Comparison of ENCODE assay signal across 23 cellular contexts in the genomic region with DNA sequence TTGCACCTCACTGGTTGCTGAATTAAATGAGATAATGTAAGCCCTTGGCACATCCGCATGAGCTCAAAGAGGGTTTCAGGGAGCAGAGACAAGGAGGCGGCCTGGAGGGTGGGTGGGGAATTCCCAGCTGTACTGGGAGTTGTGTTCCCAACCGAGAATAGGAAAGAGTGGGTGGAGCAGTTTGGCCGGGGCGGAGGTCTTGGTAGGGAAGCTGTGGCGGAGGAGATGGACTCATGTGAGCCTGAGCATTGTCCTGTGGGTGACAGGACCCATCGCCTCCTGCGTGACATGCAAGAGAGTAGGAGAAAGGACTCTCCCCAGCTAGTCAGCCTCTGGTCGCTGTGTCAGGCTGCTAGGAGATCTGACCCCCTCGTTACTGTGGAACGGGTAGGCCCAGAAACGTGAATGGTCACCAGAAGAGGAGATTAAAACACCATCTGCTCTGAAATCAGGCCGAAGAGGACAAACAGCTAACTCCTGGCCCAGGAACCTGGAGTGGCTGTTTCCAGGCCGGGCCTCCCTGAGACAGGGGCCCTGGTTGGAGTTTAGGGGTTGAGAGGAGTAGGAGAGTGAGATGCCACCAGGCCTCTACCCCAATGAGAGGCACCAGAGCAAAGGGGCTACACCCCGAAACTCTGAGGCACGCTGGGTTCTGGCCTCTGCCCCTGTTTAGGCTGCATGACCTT. TPM values are rescaled to one million over a fixed set of nuclear protein-coding genes. Genes with fewer than 3 reads are reported as not detected.
DNase-seq lines count a peak whose midpoint lies in the region; ATAC-seq, FAIRE-seq and TF ChIP-seq lines count a peak whose summit lies in the region.
"Had no signal": no experiment of that assay in that cellular context is flagged by ENCODE, and none has a peak within 500 bp of the region (broad histone marks: within the 10 kb centered on the region; RNA-seq: fewer than 3 reads in every experiment).

No MANE protein-coding gene starts in this region.

- ATAC-seq in HepG2 = peak; percentile 41
- ATAC-seq in right lobe of liver = no peak
- no peak for ATAC-seq in HG02623 (IDR thresholded peaks at IDR 0.05; ENCODE audit: unreplicated experiment)
- no peak for ATAC-seq in HG02588 (IDR thresholded peaks at IDR 0.05; ENCODE audit: unreplicated experiment)
- ATAC-seq in HG03469 (IDR thresholded peaks at IDR 0.05; ENCODE audit: unreplicated experiment) = no peak
- ATAC-seq: naive thymus-derived CD8-positive, alpha-beta T cell had no signal

- H3K9ac ChIP-seq in HepG2 (ENCODE audit: insufficient read depth, low read depth, low read length) = no peak overlapping the region
- H3K9ac ChIP-seq: GM23248 had no signal

- DNase-seq in HepG2 (ENCODE audit: low spot score) = no peak
- no peak for DNase-seq in right lobe of liver
- DNase-seq in nephron progenitor cell = no peak
- no peak for DNase-seq in GM10266 (ENCODE audit: extremely low spot score)
- DNase-seq: activated CD4-positive, alpha-beta T cell treated with anti-CD3 and anti-CD28 coated beads, Interleukin-2, amount 10 ng/mL, durations not matched to agents 24 days and 14 days; activated effector memory CD4-positive, alpha-beta T cell treated with Interleukin-2 at 50 U/mL for 16 hours; adrenal gland; erythroblast; foreskin melanocyte; GM23248; MV-4-11; naive thymus-derived CD8-positive, alpha-beta T cell; NCI-H1694; NCI-H2171 treated with DMSO at 0.1 percent for 48 hours; NCI-H526 treated with DMSO at 0.1 percent for 48 hours; stimulated activated CD4-positive, alpha-beta T cell treated with anti-CD3 and anti-CD28 coated beads, Interleukin-4, amount 100 ng/mL, for 4 hours; T-helper 1 cell had no signal

- no peaks in the 10 kb centered on the region for H3K36me3 ChIP-seq in HepG2 (replicated peaks in 1 of 2; ENCODE audit: control insufficient read depth in 1 of 2, insufficient read depth in 2 of 2, low read length in 2 of 2)
- H3K36me3 ChIP-seq in right lobe of liver = no peaks in the 10 kb centered on the region
- H3K36me3 ChIP-seq: adrenal gland had no signal

- H3K27ac ChIP-seq in HepG2 (ENCODE audit: extremely low read length, insufficient read depth, low read length) = no peak overlapping the region
- no peak overlapping the region for H3K27ac ChIP-seq in right lobe of liver
- H3K27ac ChIP-seq: adrenal gland, GM23248 had no signal

- no peak overlapping the region for H3K4me3 Mint-ChIP-seq in dendritic cell treated with granulocyte-macrophage colony-stimulating factor and Interleukin-4, amounts not matched to agents 40 ng/mL and 50 ng/mL, for 4 days
- H3K4me3 Mint-ChIP-seq in nephron progenitor cell = no peak overlapping the region
- H3K4me3 Mint-ChIP-seq: activated CD4-positive, alpha-beta T cell treated with anti-CD3 and anti-CD28 coated beads, Interleukin-2, amount 10 ng/mL, durations not matched to agents 24 days and 14 days; naive thymus-derived CD8-positive, alpha-beta T cell had no signal

- H3K27ac Mint-ChIP-seq in dendritic cell treated with granulocyte-macrophage colony-stimulating factor and Interleukin-4, amounts not matched to agents 40 ng/mL and 50 ng/mL, for 4 days = peak overlapping the region; percentile 36
- peak overlapping the region; percentile 51 for H3K27ac Mint-ChIP-seq in nephron progenitor cell
- H3K27ac Mint-ChIP-seq: activated CD4-positive, alpha-beta T cell treated with anti-CD3 and anti-CD28 coated beads, Interleukin-2, amount 10 ng/mL, durations not matched to agents 24 days and 14 days had no signal

- H4K20me1 ChIP-seq in HepG2 (ENCODE audit: insufficient read depth, low read length) = no peaks in the 10 kb centered on the region

- H3K4me3 ChIP-seq in HepG2 (replicated peaks in 1 of 3; ENCODE audit: insufficient read depth in 1 of 3, low read depth in 2 of 3, low read length in 3 of 3) (peak overlapping the region in 1 of 3 experiments; percentile 53; a peak in 2 of 6 replicates), right lobe of liver (no peak overlapping the region)
- H3K4me3 ChIP-seq: adrenal gland, GM23248 had no signal

- H3K79me2 ChIP-seq in HepG2 (ENCODE audit: insufficient read depth, low read length) = no peaks in the 10 kb centered on the region

- no TSS peak for BruUV-seq in HepG2 (replicated peaks; lab: Mats Ljungman, UMichigan)

- WGBS in HepG2 (ENCODE audit: low lambda C conversion rate) = 26% methylated on average over 13 of the region's 16 CpGs
- 77% methylated on average over 9 of the region's 16 CpGs for WGBS in right lobe of liver (ENCODE audit: insufficient coverage, low coverage, low lambda C conversion rate, missing lambda C conversion rate)

- no peak overlapping the region for H2AFZ ChIP-seq in HepG2 (ENCODE audit: low read length)
- H2AFZ ChIP-seq: GM23248 had no signal

- H3K27me3 Mint-ChIP-seq in dendritic cell treated with granulocyte-macrophage colony-stimulating factor and Interleukin-4, amounts not matched to agents 40 ng/mL and 50 ng/mL, for 4 days = no peaks in the 10 kb centered on the region
- peaks cover 34% of the 10 kb centered on the region for H3K27me3 Mint-ChIP-seq in nephron progenitor cell (ENCODE audit: low read depth, poor library complexity)
- H3K27me3 Mint-ChIP-seq: activated CD4-positive, alpha-beta T cell treated with anti-CD3 and anti-CD28 coated beads, Interleukin-2, amount 10 ng/mL, durations not matched to agents 24 days and 14 days; naive thymus-derived CD8-positive, alpha-beta T cell had no signal

- in situ Hi-C loops in HepG2 (cut with HindIII; ENCODE audit: extremely low pct_ligation_motif_present, low pct_unique_long_range_greater_than_20kb) = no loop called here

- H3K27me3 ChIP-seq in HepG2 (ENCODE audit: control insufficient read depth in 1 of 2, insufficient read depth in 2 of 2, low read length in 2 of 2) (peaks cover 0 to 31% of the 10 kb centered on the region in 2 experiments; a peak in 2 of 5 replicates), right lobe of liver (no peaks in the 10 kb centered on the region)
- H3K27me3 ChIP-seq: adrenal gland had no signal

- POLR2A ChIA-PET in HepG2 (lab: Yijun Ruan, JAX) = no interaction called here

- no peak for FAIRE-seq in HepG2 (lab: Jason Lieb, UNC)
- FAIRE-seq: bronchial epithelial cell, urothelium cell line had no signal

- TF ChIP-seq RAD21 in HepG2 (CRISPR knock-in tag; IDR thresholded peaks at IDR 0.05) = no peak

- CTCF ChIA-PET in HepG2 (lab: Yijun Ruan, JAX; ENCODE audit: low intra/inter-chr PET ratio, low total read pairs) = no interaction called here

- TF ChIP-seq EP300 in HepG2 (IDR thresholded peaks at IDR 0.05; ENCODE audit: low read depth in 2 of 2, low read length in 2 of 2) = no peak
- TF ChIP-seq EP300 in HepG2 (CRISPR knock-in tag; IDR thresholded peaks at IDR 0.05; ENCODE audit: borderline replicate concordance) = no peak; the same call in 1 of the 2 replicates

- H3K4me1 Mint-ChIP-seq in dendritic cell treated with granulocyte-macrophage colony-stimulating factor and Interleukin-4, amounts not matched to agents 40 ng/mL and 50 ng/mL, for 4 days (ENCODE audit: low read depth) = peaks cover 24% of the 10 kb centered on the region
- peaks cover 31% of the 10 kb centered on the region for H3K4me1 Mint-ChIP-seq in nephron progenitor cell

- no peaks in the 10 kb centered on the region for H3K36me3 Mint-ChIP-seq in dendritic cell treated with granulocyte-macrophage colony-stimulating factor and Interleukin-4, amounts not matched to agents 40 ng/mL and 50 ng/mL, for 4 days (ENCODE audit: low read depth)
- no peaks in the 10 kb centered on the region for H3K36me3 Mint-ChIP-seq in nephron progenitor cell (ENCODE audit: low read depth)
- H3K36me3 Mint-ChIP-seq: naive thymus-derived CD8-positive, alpha-beta T cell had no signal

- no peaks in the 10 kb centered on the region for H3K9me3 ChIP-seq in HepG2 (ENCODE audit: low read length)
- no peaks in the 10 kb centered on the region for H3K9me3 ChIP-seq in right lobe of liver
- H3K9me3 ChIP-seq: adrenal gland had no signal

- intact Hi-C loops in HepG2 (cut with micrococcal nuclease; ENCODE audit: unreplicated experiment) = no loop called here
- intact Hi-C loops in right lobe of liver (cut with DNase I) = no loop called here
- intact Hi-C loops in dendritic cell treated with granulocyte-macrophage colony-stimulating factor and Interleukin-4, amounts not matched to agents 40 ng/mL and 50 ng/mL, for 4 days (cut with micrococcal nuclease) = no loop called here

- TF ChIP-seq POLR2A in HepG2 (IDR thresholded peaks at IDR 0.05; ENCODE audit: insufficient read depth in 1 of 2, low read depth in 2 of 2, low read length in 2 of 2) = no peak
- no peak for TF ChIP-seq POLR2A in right lobe of liver (IDR thresholded peaks at IDR 0.05)

- H3K4me2 ChIP-seq in HepG2 (ENCODE audit: low read depth, low read length) = peak overlapping the region; percentile 62

- H3K4me1 ChIP-seq in HepG2 (ENCODE audit: insufficient read depth, low read length) = peaks cover 23% of the 10 kb centered on the region
- peaks cover 0 to 7% (median 0%) of the 10 kb centered on the region in 4 donors for H3K4me1 ChIP-seq in right lobe of liver
- H3K4me1 ChIP-seq: adrenal gland had no signal

- TF ChIP-seq CTCF in HepG2 (CRISPR knock-in tag; IDR thresholded peaks at IDR 0.05) = no peak
- TF ChIP-seq CTCF in right lobe of liver (IDR thresholded peaks at IDR 0.05) = no peak
- TF ChIP-seq CTCF in nephron progenitor cell (IDR thresholded peaks at IDR 0.05) = no peak
- no peak for TF ChIP-seq CTCF in GM10266 (IDR thresholded peaks at IDR 0.05; ENCODE audit: control insufficient read depth, insufficient read depth, low read depth, missing control alignments)

- H3K9me3 Mint-ChIP-seq in dendritic cell treated with granulocyte-macrophage colony-stimulating factor and Interleukin-4, amounts not matched to agents 40 ng/mL and 50 ng/mL, for 4 days = no peaks in the 10 kb centered on the region
- no peaks in the 10 kb centered on the region for H3K9me3 Mint-ChIP-seq in nephron progenitor cell
- H3K9me3 Mint-ChIP-seq: activated CD4-positive, alpha-beta T cell treated with anti-CD3 and anti-CD28 coated beads, Interleukin-2, amount 10 ng/mL, durations not matched to agents 24 days and 14 days; naive thymus-derived CD8-positive, alpha-beta T cell had no signal

RNA-seq across cellular contexts. Expression of a gene that starts 40.8 kb away (rescaled TPM):
- total RNA-seq in HepG2 (2016; rRNA removed; fragmentation: Illumina TruSeq; extraction: Trizol) (10.3 and 10.4 TPM in 2 replicates), right lobe of liver (10 to 100 TPM in 3 of 6 experiments, 1 to 10 TPM in 3; 5.7 to 13.2 (median 9.3) TPM)
- total RNA-seq in HepG2 (2016; cell fraction: cytosol; rRNA removed; fragmentation: Illumina TruSeq; extraction: Trizol; ENCODE audit: low read depth) = 10.9 and 13.8 TPM in 2 replicates
- total RNA-seq in HepG2 (2016; cell fraction: insoluble cytoplasmic fraction; rRNA removed; fragmentation: Illumina TruSeq; extraction: Trizol) = 9.3 and 9.8 TPM in 2 replicates
- 6.0 and 7.3 TPM in 2 replicates for total RNA-seq in HepG2 (2016; cell fraction: membrane; rRNA removed; fragmentation: Illumina TruSeq; extraction: Trizol)
- total RNA-seq in HepG2 (2016; cell fraction: nucleus; rRNA removed; fragmentation: Illumina TruSeq; extraction: Trizol) = 10.6 and 11.4 TPM in 2 replicates
- 12.2 and 13.2 TPM in 2 replicates for polyA plus RNA-seq in HepG2 (2011; rRNA removed)
- 6.4 and 11.6 TPM in 2 replicates for polyA plus RNA-seq in HepG2 (2011; cell fraction: cytosol; rRNA removed)
- 4.3 and 6.7 TPM in 2 replicates for polyA plus RNA-seq in HepG2 (2011; cell fraction: nucleus; rRNA removed)
- 6.4 and 6.6 TPM in 2 replicates for polyA plus RNA-seq in HepG2 (2012)
- polyA plus RNA-seq in HepG2 (2016; cell fraction: cytosol; fragmentation: Illumina TruSeq; extraction: Trizol; ENCODE audit: low read depth) = 1.2 and 1.6 TPM in 2 replicates
- 4.8 and 6.2 TPM in 2 replicates for polyA plus RNA-seq in HepG2 (2016; cell fraction: insoluble cytoplasmic fraction; fragmentation: Illumina TruSeq; extraction: Trizol; ENCODE audit: low read depth)
- polyA plus RNA-seq in HepG2 (2016; cell fraction: membrane; fragmentation: Illumina TruSeq; extraction: Trizol; ENCODE audit: low read depth) = 2.2 and 2.8 TPM in 2 replicates
- 10.1 and 10.4 TPM in 2 replicates for polyA plus RNA-seq in HepG2 (2016; cell fraction: nucleus; fragmentation: Illumina TruSeq; extraction: Trizol; ENCODE audit: insufficient read depth, low read depth)
- 25.6 and 32.5 TPM in 2 replicates for polyA minus RNA-seq in HepG2 (2011; rRNA and poly(A)+ RNA removed; ENCODE audit: low replicate concordance)
- 14.2 and 18.8 TPM in 2 replicates for polyA minus RNA-seq in HepG2 (2011; cell fraction: cytosol; rRNA and poly(A)+ RNA removed)
- polyA minus RNA-seq in HepG2 (2011; cell fraction: nucleus; rRNA and poly(A)+ RNA removed) = 14.0 and 15.4 TPM in 2 replicates
